Comparison of ENCODE assay signal across 11 cellular contexts in genomic region chr22:46773074-46773473, GRCh38. TPM values are rescaled to one million over a fixed set of nuclear protein-coding genes. Genes with fewer than 3 reads are reported as not detected.
DNase-seq lines count a peak whose midpoint lies in the region; ATAC-seq, FAIRE-seq and TF ChIP-seq lines count a peak whose summit lies in the region.
"Had no signal": no experiment of that assay in that cellular context is flagged by ENCODE, and none has a peak within 500 bp of the region (broad histone marks: within the 10 kb centered on the region; RNA-seq: fewer than 3 reads in every experiment).

No MANE protein-coding gene starts in this region.

- H3K4ac ChIP-seq in H1 (replicated peaks; ENCODE audit: insufficient read length, low read depth, low read length), result no peak overlapping the region

- 86% methylated on average over 10 of the region's 10 CpGs; no CpG with 5 or more reads in 1 of the 2 experiments for WGBS in H1 (ENCODE audit: extremely low coverage in 1 of 2, insufficient coverage in 1 of 2, insufficient read length in 1 of 2, insufficient replicate concordance in 2 of 2, low coverage in 1 of 2, low lambda C conversion rate in 2 of 2, missing lambda C conversion rate in 1 of 2), 2 experiments

- CTCF ChIA-PET in OCI-LY7 (lab: Charles Lee; ENCODE audit: unreplicated experiment) (no interaction called here), H1 (lab: Charles Lee; ENCODE audit: partially characterized antibody) (interaction anchor here (1.0 to 2.4 kb wide), 3 partner anchors 10 to 30 kb away, joined by 3 to 15 read pairs (median 8); partner anchors contain the start of gene TBC1D22A)

- peak overlapping the region; percentile 2; the same call in 1 of the 2 replicates for H2BK15ac ChIP-seq in H1 (ENCODE audit: low read length)

- no peak for ATAC-seq in stimulated activated memory B cell treated with anti-CD40 and anti-IgM and Interleukin-4, amounts not matched to agents 10 μg/mL and 1 μg/mL and 100 μg/mL, for 72 hours
- ATAC-seq in HG03469 (IDR thresholded peaks at IDR 0.05; ENCODE audit: unreplicated experiment), result no peak

- no peak overlapping the region for H3K14ac ChIP-seq in H1 (ENCODE audit: insufficient read length)

- H3K4me3 Mint-ChIP-seq in activated T-cell treated with anti-CD3 and anti-CD28 coated beads, Interleukin-2, amount 50 U/mL, for 24 hours, result peak overlapping the region; percentile 76
- H3K4me3 Mint-ChIP-seq in stimulated activated memory B cell treated with anti-CD40 and anti-IgM and Interleukin-4, amounts not matched to agents 10 μg/mL and 1 μg/mL and 100 μg/mL, for 72 hours, result peak overlapping the region; percentile 43

- peak overlapping the region; percentile 19 for H4K91ac ChIP-seq in H1 (replicated peaks; ENCODE audit: insufficient read length, low read length)

- peak overlapping the region; percentile 90 for H3K27ac Mint-ChIP-seq in activated T-cell treated with anti-CD3 and anti-CD28 coated beads, Interleukin-2, amount 50 U/mL, for 24 hours
- peak overlapping the region; percentile 86 for H3K27ac Mint-ChIP-seq in stimulated activated memory B cell treated with anti-CD40 and anti-IgM and Interleukin-4, amounts not matched to agents 10 μg/mL and 1 μg/mL and 100 μg/mL, for 72 hours

- no peaks in the 10 kb centered on the region for H3K27me3 ChIP-seq in H1 (replicated peaks in 1 of 4; ENCODE audit: control insufficient read depth in 3 of 4, extremely low read depth in 1 of 4, insufficient read depth in 3 of 4, low read length in 3 of 4)

- H3K23me2 ChIP-seq in H1 (ENCODE audit: low read depth, low read length), result no peaks in the 10 kb centered on the region

- H2BK120ac ChIP-seq in H1 (replicated peaks; ENCODE audit: low read depth, low read length), result no peak overlapping the region

- intact Hi-C loops in OCI-LY7 (cut with micrococcal nuclease; ENCODE audit: unreplicated experiment), result loop anchor here (5.0 to 10.0 kb wide), 2 partner anchors 181 to 998 kb away; no protein-coding TSS in a partner anchor

- peaks cover 28% of the 10 kb centered on the region for H3K36me3 Mint-ChIP-seq in activated T-cell treated with anti-CD3 and anti-CD28 coated beads, Interleukin-2, amount 50 U/mL, for 24 hours (ENCODE audit: low read depth)
- peaks cover 14% of the 10 kb centered on the region for H3K36me3 Mint-ChIP-seq in stimulated activated memory B cell treated with anti-CD40 and anti-IgM and Interleukin-4, amounts not matched to agents 10 μg/mL and 1 μg/mL and 100 μg/mL, for 72 hours

- no peaks in the 10 kb centered on the region for H3K9me3 Mint-ChIP-seq in activated T-cell treated with anti-CD3 and anti-CD28 coated beads, Interleukin-2, amount 50 U/mL, for 24 hours
- H3K9me3 Mint-ChIP-seq in stimulated activated memory B cell treated with anti-CD40 and anti-IgM and Interleukin-4, amounts not matched to agents 10 μg/mL and 1 μg/mL and 100 μg/mL, for 72 hours, result no peaks in the 10 kb centered on the region

- H3K79me2 ChIP-seq in OCI-LY7 (ENCODE audit: insufficient read depth, low read depth, low read length) (peaks cover 72% of the 10 kb centered on the region), H1 (ENCODE audit: control insufficient read depth in 1 of 2, insufficient read depth in 2 of 2, low read length in 2 of 2) (peaks cover 0 to 71% of the 10 kb centered on the region in 2 experiments; a peak in 2 of 4 replicates)

- peaks cover 88% of the 10 kb centered on the region for H3K4me1 ChIP-seq in OCI-LY7 (ENCODE audit: insufficient read depth, low read length, poor library complexity, severe bottlenecking)
- H3K4me1 ChIP-seq in H1 (replicated peaks in 1 of 4; ENCODE audit: control insufficient read depth in 3 of 4, insufficient read depth in 4 of 4, low read length in 3 of 4), result peaks cover 0 to 13% (median 7%) of the 10 kb centered on the region in 4 experiments; a peak in 6 of 7 replicates

- TF ChIP-seq RAD21 in H1 (IDR thresholded peaks at IDR 0.05 in 1 of 2, conservative IDR thresholded peaks at IDR 0.05 in 1 of 2; ENCODE audit: low read depth in 2 of 2, low read length in 2 of 2), result no peak

- H4K5ac ChIP-seq in H1 (ENCODE audit: insufficient read length, low read depth, low read length), result no peak overlapping the region

- H4K20me1 ChIP-seq in OCI-LY7 (ENCODE audit: insufficient read depth, low read length), result peaks cover 4% of the 10 kb centered on the region; the same call in 1 of the 2 replicates
- H4K20me1 ChIP-seq in H1 (replicated peaks in 1 of 2; ENCODE audit: control insufficient read depth in 1 of 2, insufficient read depth in 2 of 2, low read length in 2 of 2), result peaks cover 6 to 11% of the 10 kb centered on the region in 2 experiments

- no peaks in the 10 kb centered on the region for H3K27me3 Mint-ChIP-seq in activated T-cell treated with anti-CD3 and anti-CD28 coated beads, Interleukin-2, amount 50 U/mL, for 24 hours
- H3K27me3 Mint-ChIP-seq in stimulated activated memory B cell treated with anti-CD40 and anti-IgM and Interleukin-4, amounts not matched to agents 10 μg/mL and 1 μg/mL and 100 μg/mL, for 72 hours, result no peaks in the 10 kb centered on the region

- DNase-seq in activated T-cell treated with anti-CD3 and anti-CD28 coated beads, Interleukin-2, amount 50 U/mL, for 24 hours, result no peak
- no peak for DNase-seq in activated T-cell treated with anti-CD3 and anti-CD28 coated beads, Interleukin-2, amount 50 U/mL, for 1 hour
- peak; percentile 30 for DNase-seq in OCI-LY7 (ENCODE audit: low spot score)
- no peak for DNase-seq in H1 (ENCODE audit: low read depth in 1 of 2, low spot score in 2 of 2)
- no peak for DNase-seq in GM03348 (ENCODE audit: low spot score)
- no peak for DNase-seq in HuH-7 (ENCODE audit: low spot score)
- DNase-seq: activated CD4-positive, alpha-beta T cell treated with anti-CD3 and anti-CD28 coated beads for 4 hours; left colon; RPMI8226 had no signal

- no peak for TF ChIP-seq CTCF in OCI-LY7 (conservative IDR thresholded peaks at IDR 0.05; ENCODE audit: low read length)
- TF ChIP-seq CTCF in H1 (IDR thresholded peaks at IDR 0.05; ENCODE audit: control extremely low read depth in 1 of 3, insufficient read depth in 1 of 3, low read depth in 1 of 3, low read length in 3 of 3), result no peak

- H2AK5ac ChIP-seq in H1 (ENCODE audit: low read depth, low read length), result 0 out of 2 replicates have a peak overlapping the region, but pooled peaks have one; percentile 26

- H3K36me3 ChIP-seq in OCI-LY7 (ENCODE audit: insufficient read depth, low read length) (peaks cover 15% of the 10 kb centered on the region), H1 (ENCODE audit: control insufficient read depth in 2 of 4, insufficient read depth in 4 of 4, low read length in 3 of 4) (no peaks in the 10 kb centered on the region)

- H3K4me2 ChIP-seq in OCI-LY7 (ENCODE audit: low read length), result peak overlapping the region; percentile 94
- no peak overlapping the region; a peak in 1 of 4 replicates for H3K4me2 ChIP-seq in H1 (ENCODE audit: insufficient read depth in 1 of 2, low read depth in 2 of 2, low read length in 2 of 2)

- no peak overlapping the region for H3K56ac ChIP-seq in H1 (replicated peaks; ENCODE audit: insufficient read length, low read depth, low read length)

- no peak overlapping the region for H2AFZ ChIP-seq in OCI-LY7 (ENCODE audit: low read length)
- H2AFZ ChIP-seq in H1 (ENCODE audit: low read length), result no peak overlapping the region

- H3K4me3 ChIP-seq in OCI-LY7 (ENCODE audit: low read depth, low read length, poor library complexity, severe bottlenecking) (peak overlapping the region; percentile 64), H1 (ENCODE audit: extremely low read depth in 1 of 4, insufficient read depth in 2 of 4, low read depth in 3 of 4, low read length in 4 of 4) (no peak overlapping the region)

- H3K79me1 ChIP-seq in H1 (ENCODE audit: low read depth, low read length), result peaks cover 22% of the 10 kb centered on the region

- TF ChIP-seq EP300 in H1 (IDR thresholded peaks at IDR 0.05; ENCODE audit: borderline replicate concordance in 1 of 2, low read depth in 2 of 2, low read length in 2 of 2), result no peak

- H3K27ac ChIP-seq in OCI-LY7 (ENCODE audit: low read depth, low read length, poor library complexity, severe bottlenecking) (peak overlapping the region; percentile 96), H1 (ENCODE audit: low read depth, low read length) (no peak overlapping the region)

- no peaks in the 10 kb centered on the region for H3K9me2 ChIP-seq in OCI-LY7 (ENCODE audit: insufficient read depth, low read length)

- H4K8ac ChIP-seq in H1 (ENCODE audit: extremely low read depth, insufficient read depth, low read length), result no peak overlapping the region

- no TSS peak for BruUV-seq in OCI-LY7 (replicated peaks; lab: Mats Ljungman, UMichigan)

- H2BK20ac ChIP-seq in H1 (ENCODE audit: low read length), result no peak overlapping the region

- H3K9ac ChIP-seq in H1 (replicated peaks in 1 of 4; ENCODE audit: extremely low read depth in 1 of 4, low read depth in 3 of 4, low read length in 3 of 4), result no peak overlapping the region; a peak in 1 of 7 replicates

- H3K23ac ChIP-seq in H1 (ENCODE audit: insufficient read length), result no peak overlapping the region

- no peak for TF ChIP-seq POLR2A in H1 (IDR thresholded peaks at IDR 0.05; ENCODE audit: control extremely low read depth in 1 of 2, low read depth in 2 of 2, low read length in 2 of 2)

- no peak overlapping the region for H2BK12ac ChIP-seq in H1 (ENCODE audit: low read depth, low read length)

- peak overlapping the region; percentile 78; the same call in 1 of the 2 replicates for H2BK5ac ChIP-seq in H1 (ENCODE audit: low read depth, low read length)

- POLR2A ChIA-PET in OCI-LY7 (lab: Charles Lee), result interaction anchor here (1.6 to 2.9 kb wide), 2 partner anchors 10 to 12 kb away, joined by 4 to 34 read pairs; partner anchors contain the start of gene TBC1D22A
- POLR2A ChIA-PET in H1 (lab: Charles Lee; ENCODE audit: partially characterized antibody), result interaction anchor here (1.0 to 6.0 kb wide), 3 partner anchors 11 to 21 kb away, joined by 3 to 41 read pairs (median 4); partner anchors contain the start of gene TBC1D22A

- no peak for FAIRE-seq in H1 (lab: Jason Lieb, UNC)

- H3K9me3 ChIP-seq in OCI-LY7 (ENCODE audit: low read length) (no peaks in the 10 kb centered on the region), H1 (ENCODE audit: insufficient read depth in 2 of 2, low read depth in 1 of 2, low read length in 1 of 2) (no peaks in the 10 kb centered on the region)

- no peak overlapping the region for H3K18ac ChIP-seq in H1 (ENCODE audit: extremely low read depth, low read length)

- peaks cover 84% of the 10 kb centered on the region for H3K4me1 Mint-ChIP-seq in activated T-cell treated with anti-CD3 and anti-CD28 coated beads, Interleukin-2, amount 50 U/mL, for 24 hours (ENCODE audit: low read depth)
- H3K4me1 Mint-ChIP-seq in stimulated activated memory B cell treated with anti-CD40 and anti-IgM and Interleukin-4, amounts not matched to agents 10 μg/mL and 1 μg/mL and 100 μg/mL, for 72 hours, result peaks cover 92% of the 10 kb centered on the region

RNA-seq across cellular contexts. Expression of gene TBC1D22A, which starts 10.6 kb away (rescaled TPM):
- 15.0 and 22.3 TPM in 2 replicates for total RNA-seq in OCI-LY7 (2014; rRNA removed; shearing (Covaris generic))
- total RNA-seq in OCI-LY7 (2022), result 43.2 and 43.9 TPM in 2 replicates
- total RNA-seq in H1 (2021; fragmentation: NEBNext Ultra II Directional; extraction: Animal tissue kit (Norgen Biotek cat#: 25700)), result 18.4 and 19.0 TPM in 2 replicates
- 11.9 and 14.0 TPM in 2 replicates for polyA plus RNA-seq in H1 (2011; rRNA removed)
- polyA plus RNA-seq in H1 (2011; cell fraction: cytosol; rRNA removed), result 11.3 TPM
- 11.6 TPM for polyA plus RNA-seq in H1 (2011; cell fraction: nucleus; rRNA removed)
- polyA plus RNA-seq in H1 (2012, experiment 1 of 2), result 11.4 to 14.8 TPM (median 13.5 TPM) in 4 replicates
- 14.1 TPM for polyA plus RNA-seq in H1 (2012, experiment 2 of 2)
- polyA plus RNA-seq in H1 (2013, experiment 1 of 2), result 9.6 TPM
- 9.5 TPM for polyA plus RNA-seq in H1 (2013, experiment 2 of 2)
- polyA minus RNA-seq in H1 (2011; rRNA and poly(A)+ RNA removed), result 10.9 and 12.5 TPM in 2 replicates
- polyA minus RNA-seq in H1 (2011; cell fraction: cytosol; rRNA and poly(A)+ RNA removed), result 11.4 TPM
- 19.0 TPM for polyA minus RNA-seq in H1 (2011; cell fraction: nucleus; rRNA and poly(A)+ RNA removed)

RNA-seq across cellular contexts. Expression of gene CERK, which starts 35.0 kb away (rescaled TPM):
- 47.9 and 48.1 TPM in 2 replicates for total RNA-seq in OCI-LY7 (2014; rRNA removed; shearing (Covaris generic))
- total RNA-seq in OCI-LY7 (2022), result 34.6 and 36.6 TPM in 2 replicates
- 59.0 TPM in 2 replicates for total RNA-seq in H1 (2021; fragmentation: NEBNext Ultra II Directional; extraction: Animal tissue kit (Norgen Biotek cat#: 25700))
- polyA plus RNA-seq in H1 (2011; rRNA removed), result 26.6 and 31.5 TPM in 2 replicates
- 37.5 TPM for polyA plus RNA-seq in H1 (2011; cell fraction: cytosol; rRNA removed)
- 33.7 TPM for polyA plus RNA-seq in H1 (2011; cell fraction: nucleus; rRNA removed)
- 36.8 to 41.7 TPM (median 38.9 TPM) in 4 replicates for polyA plus RNA-seq in H1 (2012, experiment 1 of 2)
- polyA plus RNA-seq in H1 (2012, experiment 2 of 2), result 32.8 TPM
- polyA plus RNA-seq in H1 (2013, experiment 1 of 2), result 27.6 TPM
- polyA plus RNA-seq in H1 (2013, experiment 2 of 2), result 28.7 TPM
- polyA minus RNA-seq in H1 (2011; rRNA and poly(A)+ RNA removed), result 55.9 and 58.7 TPM in 2 replicates
- 36.6 TPM for polyA minus RNA-seq in H1 (2011; cell fraction: cytosol; rRNA and poly(A)+ RNA removed)
- polyA minus RNA-seq in H1 (2011; cell fraction: nucleus; rRNA and poly(A)+ RNA removed), result 26.0 TPM
